Comparison of ENCODE assay signal across 2 cellular contexts in the genomic region with DNA sequence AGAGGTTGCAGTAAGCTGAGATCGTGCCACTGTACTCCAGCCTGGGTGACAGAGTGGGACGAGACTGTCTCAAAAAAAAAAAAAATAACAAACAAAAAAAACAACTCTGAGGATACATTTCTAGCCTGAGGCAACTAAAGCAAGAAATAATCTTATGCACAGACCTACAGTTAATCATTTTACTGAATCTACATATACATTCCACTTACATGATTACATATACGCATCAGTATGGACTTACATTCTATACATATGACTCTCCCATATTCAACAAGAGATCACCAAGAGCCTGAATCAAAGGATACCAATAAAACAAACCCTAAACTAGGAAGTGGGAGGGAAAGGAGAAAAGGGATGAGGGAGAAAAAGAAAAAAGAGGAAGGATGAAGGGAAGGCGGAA.
TF ChIP-seq lines count a peak whose summit lies in the region.

No MANE protein-coding gene starts in this region.

TF ChIP-seq in GM23338, 12 proteins besides CTCF, POLR2A, EP300 and RAD21:
- TF ChIP-seq NANOG (IDR thresholded peaks at IDR 0.05; ENCODE audit: borderline replicate concordance) (no peak), EZH2phosphoT487 (IDR thresholded peaks at IDR 0.05; ENCODE audit: unreplicated experiment) (no peak), POLR2AphosphoS5 (IDR thresholded peaks at IDR 0.05; ENCODE audit: low read depth) (no peak), ZNF331 (CRISPR knock-in tag; IDR thresholded peaks at IDR 0.05; ENCODE audit: low read depth) (no peak)
- TF ChIP-seq, protein P1, sequence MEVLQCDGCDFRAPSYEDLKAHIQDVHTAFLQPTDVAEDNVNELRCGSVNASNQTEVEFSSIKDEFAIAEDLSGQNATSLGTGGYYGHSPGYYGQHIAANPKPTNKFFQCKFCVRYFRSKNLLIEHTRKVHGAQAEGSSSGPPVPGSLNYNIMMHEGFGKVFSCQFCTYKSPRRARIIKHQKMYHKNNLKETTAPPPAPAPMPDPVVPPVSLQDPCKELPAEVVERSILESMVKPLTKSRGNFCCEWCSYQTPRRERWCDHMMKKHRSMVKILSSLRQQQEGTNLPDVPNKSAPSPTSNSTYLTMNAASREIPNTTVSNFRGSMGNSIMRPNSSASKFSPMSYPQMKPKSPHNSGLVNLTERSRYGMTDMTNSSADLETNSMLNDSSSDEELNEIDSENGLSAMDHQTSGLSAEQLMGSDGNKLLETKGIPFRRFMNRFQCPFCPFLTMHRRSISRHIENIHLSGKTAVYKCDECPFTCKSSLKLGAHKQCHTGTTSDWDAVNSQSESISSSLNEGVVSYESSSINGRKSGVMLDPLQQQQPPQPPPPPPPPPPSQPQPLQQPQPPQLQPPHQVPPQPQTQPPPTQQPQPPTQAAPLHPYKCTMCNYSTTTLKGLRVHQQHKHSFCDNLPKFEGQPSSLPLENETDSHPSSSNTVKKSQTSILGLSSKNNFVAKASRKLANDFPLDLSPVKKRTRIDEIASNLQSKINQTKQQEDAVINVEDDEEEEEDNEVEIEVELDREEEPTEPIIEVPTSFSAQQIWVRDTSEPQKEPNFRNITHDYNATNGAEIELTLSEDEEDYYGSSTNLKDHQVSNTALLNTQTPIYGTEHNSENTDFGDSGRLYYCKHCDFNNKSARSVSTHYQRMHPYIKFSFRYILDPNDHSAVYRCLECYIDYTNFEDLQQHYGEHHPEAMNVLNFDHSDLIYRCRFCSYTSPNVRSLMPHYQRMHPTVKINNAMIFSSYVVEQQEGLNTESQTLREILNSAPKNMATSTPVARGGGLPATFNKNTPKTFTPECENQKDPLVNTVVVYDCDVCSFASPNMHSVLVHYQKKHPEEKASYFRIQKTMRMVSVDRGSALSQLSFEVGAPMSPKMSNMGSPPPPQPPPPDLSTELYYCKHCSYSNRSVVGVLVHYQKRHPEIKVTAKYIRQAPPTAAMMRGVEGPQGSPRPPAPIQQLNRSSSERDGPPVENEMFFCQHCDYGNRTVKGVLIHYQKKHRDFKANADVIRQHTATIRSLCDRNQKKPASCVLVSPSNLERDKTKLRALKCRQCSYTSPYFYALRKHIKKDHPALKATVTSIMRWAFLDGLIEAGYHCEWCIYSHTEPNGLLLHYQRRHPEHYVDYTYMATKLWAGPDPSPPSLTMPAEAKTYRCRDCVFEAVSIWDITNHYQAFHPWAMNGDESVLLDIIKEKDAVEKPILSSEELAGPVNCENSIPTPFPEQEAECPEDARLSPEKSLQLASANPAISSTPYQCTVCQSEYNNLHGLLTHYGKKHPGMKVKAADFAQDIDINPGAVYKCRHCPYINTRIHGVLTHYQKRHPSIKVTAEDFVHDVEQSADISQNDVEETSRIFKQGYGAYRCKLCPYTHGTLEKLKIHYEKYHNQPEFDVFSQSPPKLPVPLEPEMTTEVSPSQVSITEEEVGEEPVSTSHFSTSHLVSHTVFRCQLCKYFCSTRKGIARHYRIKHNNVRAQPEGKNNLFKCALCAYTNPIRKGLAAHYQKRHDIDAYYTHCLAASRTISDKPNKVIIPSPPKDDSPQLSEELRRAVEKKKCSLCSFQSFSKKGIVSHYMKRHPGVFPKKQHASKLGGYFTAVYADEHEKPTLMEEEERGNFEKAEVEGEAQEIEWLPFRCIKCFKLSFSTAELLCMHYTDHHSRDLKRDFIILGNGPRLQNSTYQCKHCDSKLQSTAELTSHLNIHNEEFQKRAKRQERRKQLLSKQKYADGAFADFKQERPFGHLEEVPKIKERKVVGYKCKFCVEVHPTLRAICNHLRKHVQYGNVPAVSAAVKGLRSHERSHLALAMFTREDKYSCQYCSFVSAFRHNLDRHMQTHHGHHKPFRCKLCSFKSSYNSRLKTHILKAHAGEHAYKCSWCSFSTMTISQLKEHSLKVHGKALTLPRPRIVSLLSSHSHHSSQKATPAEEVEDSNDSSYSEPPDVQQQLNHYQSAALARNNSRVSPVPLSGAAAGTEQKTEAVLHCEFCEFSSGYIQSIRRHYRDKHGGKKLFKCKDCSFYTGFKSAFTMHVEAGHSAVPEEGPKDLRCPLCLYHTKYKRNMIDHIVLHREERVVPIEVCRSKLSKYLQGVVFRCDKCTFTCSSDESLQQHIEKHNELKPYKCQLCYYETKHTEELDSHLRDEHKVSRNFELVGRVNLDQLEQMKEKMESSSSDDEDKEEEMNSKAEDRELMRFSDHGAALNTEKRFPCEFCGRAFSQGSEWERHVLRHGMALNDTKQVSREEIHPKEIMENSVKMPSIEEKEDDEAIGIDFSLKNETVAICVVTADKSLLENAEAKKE (CRISPR knock-in tag; IDR thresholded peaks at IDR 0.05), result no peak

TF ChIP-seq in H1, 55 proteins besides CTCF, POLR2A, EP300 and RAD21:
- no peak for TF ChIP-seq CHD2 (IDR thresholded peaks at IDR 0.05; ENCODE audit: low read length)
- TF ChIP-seq EZH2 (IDR thresholded peaks at IDR 0.05; ENCODE audit: low read depth, low read length, severe bottlenecking), result no peak
- no peak for TF ChIP-seq PHF8 (conservative IDR thresholded peaks at IDR 0.05; ENCODE audit: low read depth, low read length)
- no peak for TF ChIP-seq CREB1 (IDR thresholded peaks at IDR 0.05)
- no peak for TF ChIP-seq CBX5 (IDR thresholded peaks at IDR 0.05; ENCODE audit: low read depth, low read length)
- no peak for TF ChIP-seq HDAC6 (IDR thresholded peaks at IDR 0.05; ENCODE audit: low read depth, low read length)
- TF ChIP-seq EGR1 (IDR thresholded peaks at IDR 0.05; ENCODE audit: borderline replicate concordance, low read depth, low read length), result no peak
- TF ChIP-seq, protein P2, sequence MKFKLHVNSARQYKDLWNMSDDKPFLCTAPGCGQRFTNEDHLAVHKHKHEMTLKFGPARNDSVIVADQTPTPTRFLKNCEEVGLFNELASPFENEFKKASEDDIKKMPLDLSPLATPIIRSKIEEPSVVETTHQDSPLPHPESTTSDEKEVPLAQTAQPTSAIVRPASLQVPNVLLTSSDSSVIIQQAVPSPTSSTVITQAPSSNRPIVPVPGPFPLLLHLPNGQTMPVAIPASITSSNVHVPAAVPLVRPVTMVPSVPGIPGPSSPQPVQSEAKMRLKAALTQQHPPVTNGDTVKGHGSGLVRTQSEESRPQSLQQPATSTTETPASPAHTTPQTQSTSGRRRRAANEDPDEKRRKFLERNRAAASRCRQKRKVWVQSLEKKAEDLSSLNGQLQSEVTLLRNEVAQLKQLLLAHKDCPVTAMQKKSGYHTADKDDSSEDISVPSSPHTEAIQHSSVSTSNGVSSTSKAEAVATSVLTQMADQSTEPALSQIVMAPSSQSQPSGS (IDR thresholded peaks at IDR 0.05; ENCODE audit: low read length), result no peak
- no peak for TF ChIP-seq JUN (IDR thresholded peaks at IDR 0.05; ENCODE audit: low read depth, low read length)
- no peak for TF ChIP-seq TEAD4 (IDR thresholded peaks at IDR 0.05; ENCODE audit: low read depth, low read length)
- TF ChIP-seq ASH2L (IDR thresholded peaks at IDR 0.05; ENCODE audit: low read length), result no peak
TF ChIP-seq in H1: peak in this region for 0.
